22 cellular contexts compared by ENCODE assay signal in the genomic region with DNA sequence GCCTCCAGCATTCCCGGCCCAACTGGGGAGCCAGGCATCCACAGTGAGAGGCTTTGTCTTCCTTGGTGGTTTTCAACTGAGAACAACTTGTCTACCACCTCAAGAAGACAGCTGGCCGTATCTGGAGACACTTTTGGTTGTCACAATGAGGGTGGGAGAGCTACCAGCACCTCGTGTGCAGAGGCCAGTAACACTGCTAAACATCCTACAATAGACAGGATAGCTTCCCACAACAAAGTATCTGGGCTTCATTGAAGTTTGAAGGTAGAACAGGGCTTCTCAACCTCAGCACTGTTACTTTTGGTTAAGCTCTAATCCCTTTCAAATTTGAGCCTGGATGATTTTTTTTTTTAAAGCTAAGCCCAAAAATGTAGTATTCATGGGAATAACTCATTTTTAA. TPM values are rescaled to one million over a fixed set of nuclear protein-coding genes. Genes with fewer than 3 reads are reported as not detected.
"Had no signal": no experiment of that assay in that cellular context is flagged by ENCODE, and none has a peak within 500 bp of the region (broad histone marks: within the 10 kb centered on the region; RNA-seq: fewer than 3 reads in every experiment).

No MANE protein-coding gene starts in this region.

- H3K36me3 Mint-ChIP-seq: activated CD8-positive, alpha-beta memory T cell treated with anti-CD3 and anti-CD28 coated beads, Interleukin-2, amount 10 ng/mL, durations not matched to agents 7 days and 5 days had no signal

- H3K4me3 ChIP-seq: body of pancreas, colonic mucosa, left lung, neural progenitor cell, tibial nerve had no signal

- H3K36me3 ChIP-seq: colonic mucosa, left lung, neural progenitor cell, tibial nerve, WERI-Rb-1 had no signal

- H3K9me3 Mint-ChIP-seq: activated T-helper 17 cell treated with anti-CD3 and anti-CD28 coated beads, Interleukin-2, amount 50 U/mL, for 72 hours; central memory CD8-positive, alpha-beta T cell; neural progenitor cell had no signal

- H3K9me3 ChIP-seq: body of pancreas, colonic mucosa, left lung, tibial nerve had no signal

- H3K27ac ChIP-seq: body of pancreas, colonic mucosa, left lung, neural progenitor cell, tibial nerve, WERI-Rb-1 had no signal

- ATAC-seq: activated CD8-positive, alpha-beta memory T cell treated with anti-CD3 and anti-CD28 coated beads, Interleukin-2, amount 10 ng/mL, durations not matched to agents 7 days and 5 days; activated T-helper 17 cell treated with anti-CD3 and anti-CD28 coated beads, Interleukin-2, amount 50 U/mL, for 72 hours; body of pancreas had no signal

- H3K27me3 Mint-ChIP-seq: progenitor cell of endocrine pancreas had no signal

- H3K4me1 Mint-ChIP-seq: activated CD8-positive, alpha-beta memory T cell treated with anti-CD3 and anti-CD28 coated beads, Interleukin-2, amount 10 ng/mL, durations not matched to agents 7 days and 5 days; activated T-helper 17 cell treated with anti-CD3 and anti-CD28 coated beads, Interleukin-2, amount 50 U/mL, for 72 hours; central memory CD8-positive, alpha-beta T cell had no signal

- H3K4me3 Mint-ChIP-seq: activated CD8-positive, alpha-beta memory T cell treated with anti-CD3 and anti-CD28 coated beads, Interleukin-2, amount 10 ng/mL, durations not matched to agents 7 days and 5 days; activated T-helper 17 cell treated with anti-CD3 and anti-CD28 coated beads, Interleukin-2, amount 50 U/mL, for 72 hours; central memory CD8-positive, alpha-beta T cell had no signal

- H3K27me3 ChIP-seq: body of pancreas, colonic mucosa, left lung, neural progenitor cell had no signal

- H3K4me2 ChIP-seq: neural progenitor cell had no signal

- H2AFZ ChIP-seq: neural progenitor cell had no signal

- H3K27ac Mint-ChIP-seq: activated CD8-positive, alpha-beta memory T cell treated with anti-CD3 and anti-CD28 coated beads, Interleukin-2, amount 10 ng/mL, durations not matched to agents 7 days and 5 days; activated T-helper 17 cell treated with anti-CD3 and anti-CD28 coated beads, Interleukin-2, amount 50 U/mL, for 72 hours; neural progenitor cell had no signal

- DNase-seq: activated CD4-positive, alpha-beta T cell treated with anti-CD3 and anti-CD28 coated beads for 1 hour; activated CD4-positive, alpha-beta T cell treated with anti-CD3 and anti-CD28 coated beads, Interleukin-2, amount 50 U/mL, for 48 hours; activated CD8-positive, alpha-beta memory T cell treated with anti-CD3 and anti-CD28 coated beads, Interleukin-2, amount 10 ng/mL, durations not matched to agents 7 days and 5 days; activated naive CD4-positive, alpha-beta T cell; colonic mucosa; erythroblast; left lung; right cardiac atrium; stimulated activated CD4-positive, alpha-beta T cell treated with anti-CD3 and anti-CD28 coated beads, Interleukin-2, amount 100 ng/mL, for 24 hours; stimulated activated naive CD4-positive, alpha-beta T cell treated with Interleukin-2 at 50 U/mL for 16 hours; T-helper 2 cell; WERI-Rb-1 had no signal

RNA-seq across cellular contexts. Expression of a gene that starts 10.9 kb away (rescaled TPM):
- total RNA-seq: lung microvascular endothelial cell had no signal

RNA-seq across cellular contexts. Expression of a gene that starts 53.5 kb away (rescaled TPM):
- total RNA-seq: activated T-helper 17 cell treated with anti-CD3 and anti-CD28 coated beads, Interleukin-2, amount 50 U/mL, for 72 hours; body of pancreas; colonic mucosa; frontal cortex; kidney epithelial cell; lung microvascular endothelial cell; osteoblast; progenitor cell of endocrine pancreas; right cardiac atrium; tibial nerve had no signal
- polyA plus RNA-seq: right cardiac atrium had no signal
